ENCODE assay signal across 23 cellular contexts in the genomic region with DNA sequence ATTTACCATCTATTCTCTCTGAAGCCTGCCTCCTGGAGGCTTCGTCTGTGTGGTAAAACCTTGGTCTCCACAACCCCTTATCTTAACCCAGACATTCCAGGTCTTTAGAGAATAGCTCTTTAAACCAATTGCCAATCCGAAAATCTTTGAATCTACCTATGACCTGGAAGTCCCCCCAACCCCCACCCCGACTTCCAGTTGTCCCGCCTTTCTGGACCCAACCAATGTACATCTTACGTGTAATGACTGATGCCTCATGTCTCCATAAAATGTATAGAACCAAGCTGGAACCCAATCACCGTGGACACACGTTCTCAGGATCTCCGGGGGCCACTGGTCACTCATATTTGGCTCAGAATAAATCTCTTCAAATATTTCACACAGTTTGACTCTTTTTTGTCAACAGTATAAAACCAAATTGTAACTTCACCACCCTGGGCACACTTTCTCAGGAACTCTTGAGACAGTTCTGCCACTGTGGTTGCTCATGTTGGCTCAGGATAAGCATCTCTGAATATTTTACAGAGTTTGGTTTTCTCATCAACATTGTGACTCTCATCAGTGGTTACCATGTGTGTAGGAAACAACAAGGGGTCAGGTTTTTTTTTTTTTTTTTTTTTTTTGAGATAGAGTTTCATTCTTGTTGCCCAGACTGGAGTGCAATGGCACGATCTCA. TPM values are rescaled to one million over a fixed set of nuclear protein-coding genes. Genes with fewer than 3 reads are reported as not detected.
"Had no signal": no experiment of that assay in that cellular context is flagged by ENCODE, and none has a peak within 500 bp of the region (broad histone marks: within the 10 kb centered on the region; RNA-seq: fewer than 3 reads in every experiment).

No MANE protein-coding gene starts in this region.

- H3K27ac ChIP-seq: dorsolateral prefrontal cortex, gastrocnemius medialis, left ventricle myocardium inferior, lower lobe of right lung, right atrium auricular region, sigmoid colon, skin epidermis, stomach, thoracic aorta, transverse colon had no signal

- H3K36me3 ChIP-seq: gastrocnemius medialis, heart right ventricle, left ventricle myocardium inferior, lower lobe of right lung, right atrium auricular region, sigmoid colon, stomach, thoracic aorta, transverse colon had no signal

- H3K27me3 ChIP-seq: heart right ventricle, right atrium auricular region, sigmoid colon, stomach, transverse colon had no signal

- H3K9me3 ChIP-seq: gastrocnemius medialis, heart right ventricle, left ventricle myocardium inferior, lower lobe of right lung, right atrium auricular region, sigmoid colon, stomach, thoracic aorta, transverse colon had no signal

- H3K4me3 ChIP-seq: dorsolateral prefrontal cortex, gastrocnemius medialis, heart right ventricle, left ventricle myocardium inferior, lower lobe of right lung, right atrium auricular region, sigmoid colon, skin epidermis, stomach, thoracic aorta, transverse colon had no signal

- DNase-seq: cortex of kidney; effector CD8-positive, alpha-beta T cell; gastrocnemius medialis; heart right ventricle; hypothalamus; left ventricle myocardium inferior; lower lobe of right lung; naive thymus-derived CD4-positive, alpha-beta T cell; nephron progenitor cell; sigmoid colon; stimulated activated CD4-positive, alpha-beta T cell treated with anti-CD3 and anti-CD28 coated beads, Interleukin-12 subunit alpha, Interleukin-12 subunit beta, amount 100 ng/mL, for 4 hours; stimulated activated naive CD4-positive, alpha-beta T cell; stomach; substantia nigra; transverse colon had no signal

- ATAC-seq: esophagus mucosa; gastrocnemius medialis; heart right ventricle; lower lobe of right lung; naive thymus-derived CD4-positive, alpha-beta T cell had no signal

- FAIRE-seq: endometrium, islet of Langerhans had no signal

RNA-seq across cellular contexts. Expression of gene DNAH17, which starts 18.1 kb away (rescaled TPM):
- total RNA-seq: fibroblast of lung, left ventricle myocardium inferior had no signal
- polyA plus RNA-seq: fibroblast of lung had no signal
